ENCODE assay signal across 8 cellular contexts in genomic region chr11:90223248-90223585, GRCh38. TPM values are rescaled to one million over a fixed set of nuclear protein-coding genes. Genes with fewer than 3 reads are reported as not detected.
DNase-seq lines count a peak whose midpoint lies in the region; ATAC-seq and TF ChIP-seq lines count a peak whose summit lies in the region.

No MANE protein-coding gene starts in this region.

- DNase-seq in GM12864 (ENCODE audit: low read depth) = no peak
- DNase-seq in activated CD4-positive, alpha-beta memory T cell treated with anti-CD3 and anti-CD28 coated beads for 36 hours = no peak
- DNase-seq in hepatocyte (ENCODE audit: low spot score) = no peak
- DNase-seq in smooth muscle cell (lab: John Stamatoyannopoulos, UW; ENCODE audit: unreplicated experiment) = no peak
- DNase-seq in germinal center (ENCODE audit: low spot score) = no peak
- DNase-seq in stimulated activated CD4-positive, alpha-beta T cell treated with anti-CD3 and anti-CD28 coated beads, Interleukin-12 subunit alpha, Interleukin-12 subunit beta, amount 100 ng/mL, for 4 hours = no peak
- DNase-seq in T1000 (lab: John Stamatoyannopoulos, UW) = no peak

- no peaks in the 10 kb centered on the region for H3K9me2 ChIP-seq in hepatocyte (replicated peaks; ENCODE audit: insufficient read depth)

- H3K27ac ChIP-seq in hepatocyte = peak overlapping the region; percentile 93
- H3K27ac ChIP-seq in smooth muscle cell (ENCODE audit: low read depth) = no peak overlapping the region

- peak overlapping the region; percentile 93 for H3K27ac Mint-ChIP-seq in activated CD4-positive, alpha-beta memory T cell treated with anti-CD3 and anti-CD28 coated beads for 36 hours

- no peaks in the 10 kb centered on the region for H3K36me3 ChIP-seq in hepatocyte (replicated peaks; ENCODE audit: insufficient read depth, low read depth)
- H3K36me3 ChIP-seq in smooth muscle cell (ENCODE audit: low read depth) = no peaks in the 10 kb centered on the region

- CTCF ChIA-PET in activated CD4-positive, alpha-beta memory T cell treated with anti-CD3 and anti-CD28 coated beads for 36 hours (lab: Charles Lee) = interaction anchor here (1.1 to 2.7 kb wide), 4 partner anchors 9 to 19 kb away, joined by 3 to 16 read pairs (median 4); no protein-coding TSS in a partner anchor

- H3K79me2 ChIP-seq in hepatocyte (peaks cover 51% of the 10 kb centered on the region), smooth muscle cell (ENCODE audit: low read depth) (peaks cover 53% of the 10 kb centered on the region)

- H3K4me3 ChIP-seq in GM12864 (ENCODE audit: low read depth, low read length) (peak overlapping the region; percentile 98), hepatocyte (peak overlapping the region; percentile 78), smooth muscle cell (peak overlapping the region; percentile 76)

- H3K36me3 Mint-ChIP-seq in activated CD4-positive, alpha-beta memory T cell treated with anti-CD3 and anti-CD28 coated beads for 36 hours = peaks cover 28% of the 10 kb centered on the region

- H4K20me1 ChIP-seq in hepatocyte (ENCODE audit: insufficient read depth, poor library complexity, severe bottlenecking) (peaks cover 36% of the 10 kb centered on the region), smooth muscle cell (ENCODE audit: low read depth) (peaks cover 42% of the 10 kb centered on the region)

- intact Hi-C loops in activated CD4-positive, alpha-beta memory T cell treated with anti-CD3 and anti-CD28 coated beads for 36 hours (cut with micrococcal nuclease) = loop anchor here (2.0 to 10.0 kb wide), 2 partner anchors 18 to 1888 kb away; partner anchors contain the start of gene CTSC

- H3K4me1 Mint-ChIP-seq in activated CD4-positive, alpha-beta memory T cell treated with anti-CD3 and anti-CD28 coated beads for 36 hours (ENCODE audit: low read depth) = peaks cover 38% of the 10 kb centered on the region

- peak overlapping the region; percentile 93 for H3K4me2 ChIP-seq in hepatocyte
- peak overlapping the region; percentile 96 for H3K4me2 ChIP-seq in smooth muscle cell

- peaks cover 18% of the 10 kb centered on the region for H3K4me1 ChIP-seq in hepatocyte (ENCODE audit: insufficient read depth)
- H3K4me1 ChIP-seq in smooth muscle cell (ENCODE audit: low read depth) = peaks cover 24% of the 10 kb centered on the region

- ATAC-seq in HG02642 (IDR thresholded peaks at IDR 0.05; ENCODE audit: poor library complexity, unreplicated experiment) = peak; percentile 59

- no peaks in the 10 kb centered on the region for H3K27me3 Mint-ChIP-seq in activated CD4-positive, alpha-beta memory T cell treated with anti-CD3 and anti-CD28 coated beads for 36 hours

- WGBS in hepatocyte (ENCODE audit: low lambda C conversion rate, missing lambda C conversion rate) = 1% methylated on average over 12 of the region's 12 CpGs
- WGBS in smooth muscle cell (ENCODE audit: low lambda C conversion rate) = 2% methylated on average over 12 of the region's 12 CpGs

- H3K4me3 Mint-ChIP-seq in activated CD4-positive, alpha-beta memory T cell treated with anti-CD3 and anti-CD28 coated beads for 36 hours = peak overlapping the region; percentile 98

- H3K9me3 Mint-ChIP-seq in activated CD4-positive, alpha-beta memory T cell treated with anti-CD3 and anti-CD28 coated beads for 36 hours = no peaks in the 10 kb centered on the region

- no peaks in the 10 kb centered on the region for H3K9me3 ChIP-seq in hepatocyte (ENCODE audit: low read depth)
- H3K9me3 ChIP-seq in smooth muscle cell (replicated peaks; ENCODE audit: low read depth) = no peaks in the 10 kb centered on the region

- H3K27me3 ChIP-seq in hepatocyte (no peaks in the 10 kb centered on the region), smooth muscle cell (ENCODE audit: low read depth) (no peaks in the 10 kb centered on the region)

- H3K9ac ChIP-seq in smooth muscle cell (ENCODE audit: low read depth) = peak overlapping the region; percentile 88

- no peaks in the 10 kb centered on the region for H3F3A ChIP-seq in smooth muscle cell (ENCODE audit: low read depth)

- H2AFZ ChIP-seq in hepatocyte (peak overlapping the region; percentile 84), smooth muscle cell (ENCODE audit: low read depth) (peak overlapping the region; percentile 88)

- POLR2A ChIA-PET in activated CD4-positive, alpha-beta memory T cell treated with anti-CD3 and anti-CD28 coated beads for 36 hours (lab: Charles Lee) = interaction anchor here (0.8 to 1.0 kb wide), 2 partner anchors 14 to 35 kb away, joined by 3 read pairs; no protein-coding TSS in a partner anchor

- TF ChIP-seq CTCF in GM12864 (IDR thresholded peaks at IDR 0.05; ENCODE audit: low read depth, low read length, missing control alignments) = no peak
- TF ChIP-seq CTCF in hepatocyte (IDR thresholded peaks at IDR 0.05; ENCODE audit: poor library complexity) = no peak
- TF ChIP-seq CTCF in smooth muscle cell (IDR thresholded peaks at IDR 0.05; ENCODE audit: borderline replicate concordance, insufficient read depth, poor library complexity, severe bottlenecking) = no peak

RNA-seq across cellular contexts. Expression of gene CHORDC1, which starts 0.4 kb away (rescaled TPM):
- total RNA-seq in activated CD4-positive, alpha-beta memory T cell treated with anti-CD3 and anti-CD28 coated beads for 36 hours = 10 to 100 TPM; 62.6 to 71.0 TPM
- total RNA-seq in hepatocyte (46.6 and 57.0 TPM in 2 replicates), smooth muscle cell (62.4 and 79.2 TPM in 2 replicates)
- polyA plus RNA-seq in hepatocyte (30.6 and 35.9 TPM in 2 replicates), smooth muscle cell (22.3 and 23.0 TPM in 2 replicates)
